10 cellular contexts compared by ENCODE assay signal in the genomic region with DNA sequence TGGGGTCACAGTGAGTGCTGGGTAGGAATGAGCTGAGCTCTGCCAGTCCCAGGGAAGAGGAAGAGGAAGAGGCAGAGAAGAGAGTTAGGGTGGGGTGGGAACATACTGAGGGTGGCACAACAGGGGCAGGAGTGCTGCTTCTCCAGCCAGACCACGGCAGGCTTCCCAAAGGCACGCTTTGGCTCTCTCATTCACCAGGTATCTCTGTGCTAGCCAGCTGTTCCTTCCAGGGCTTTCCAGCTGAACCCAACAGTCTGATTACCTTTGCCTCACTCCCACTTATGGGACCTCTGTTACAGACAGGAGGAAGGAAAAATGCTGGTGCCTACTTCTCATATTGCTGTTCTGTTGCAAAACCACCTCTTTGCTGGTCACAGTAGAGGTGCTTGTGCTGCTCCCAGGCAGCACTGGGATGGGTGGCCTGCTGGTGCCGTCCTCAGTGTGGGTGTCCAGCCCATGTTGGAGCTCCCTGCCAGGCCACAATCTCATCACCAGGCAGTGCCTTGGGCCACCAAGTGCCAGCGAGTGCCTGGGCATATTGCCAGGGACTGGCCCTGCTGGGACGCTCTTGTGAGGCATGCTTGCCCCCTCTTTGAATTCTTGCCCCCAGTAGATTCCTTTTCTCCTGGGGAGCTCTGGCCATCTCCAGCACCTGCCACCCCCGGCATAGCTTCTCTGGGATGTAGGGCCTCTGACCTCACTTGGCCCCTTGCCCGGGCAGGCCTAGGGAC.
DNase-seq lines count a peak whose midpoint lies in the region; ATAC-seq and TF ChIP-seq lines count a peak whose summit lies in the region.
"Had no signal": no experiment of that assay in that cellular context is flagged by ENCODE, and none has a peak within 500 bp of the region (broad histone marks: within the 10 kb centered on the region; RNA-seq: fewer than 3 reads in every experiment).

No MANE protein-coding gene starts in this region.

- no peak overlapping the region for H3K27ac ChIP-seq in WERI-Rb-1
- H3K27ac ChIP-seq: Peyer's patch had no signal

- H3K4me3 ChIP-seq in WERI-Rb-1 (ENCODE audit: low read depth, low read length): no peak overlapping the region
- H3K4me3 ChIP-seq: lung, Peyer's patch had no signal

- DNase-seq in NCI-H345 (lab: John Stamatoyannopoulos, UW) (peak; percentile 23), NCI-H345 treated with DMSO at 0.1 percent for 48 hours (lab: John Stamatoyannopoulos, UW; ENCODE audit: unreplicated experiment) (no peak), WERI-Rb-1 (peak; percentile 16), islet precursor cell (peak; percentile 32)
- peak; percentile 10 for DNase-seq in stimulated activated CD8-positive, alpha-beta memory T cell treated with anti-CD3 and anti-CD28 coated beads, Interleukin-4, amount 100 ng/mL, for 48 hours
- DNase-seq in activated CD4-positive, alpha-beta T cell treated with anti-CD3 and anti-CD28 coated beads for 1 hour: no peak

- H3K27me3 ChIP-seq in WERI-Rb-1 (ENCODE audit: insufficient read depth, low read depth, severe bottlenecking): no peaks in the 10 kb centered on the region
- H3K27me3 ChIP-seq: Peyer's patch had no signal

- no peak for TF ChIP-seq CTCF in WERI-Rb-1 (IDR thresholded peaks at IDR 0.05; ENCODE audit: low read depth, low read length)

- ATAC-seq in HG03565 (IDR thresholded peaks at IDR 0.05; ENCODE audit: unreplicated experiment) (no peak), HG03439 (IDR thresholded peaks at IDR 0.05; ENCODE audit: unreplicated experiment) (no peak)

- peaks cover 34% of the 10 kb centered on the region for H3K36me3 ChIP-seq in WERI-Rb-1
- H3K36me3 ChIP-seq: Peyer's patch had no signal

- H3K9me3 ChIP-seq in WERI-Rb-1 (ENCODE audit: severe bottlenecking): no peaks in the 10 kb centered on the region
- H3K9me3 ChIP-seq: Peyer's patch had no signal

Comparison
In these comparisons a context has a peak if more than half of its experiments do, and no peak if none do; other contexts are left out.
1. DNase-seq: peak in NCI-H345 (single experiment), WERI-Rb-1 (single experiment), islet precursor cell (single experiment) and stimulated activated CD8-positive, alpha-beta memory T cell treated with anti-CD3 and anti-CD28 coated beads, Interleukin-4, amount 100 ng/mL, for 48 hours (single experiment); none in NCI-H345 treated with DMSO at 0.1 percent for 48 hours (single experiment) and activated CD4-positive, alpha-beta T cell treated with anti-CD3 and anti-CD28 coated beads for 1 hour (single experiment).